Comparison of ENCODE assay signal across 10 cellular contexts in genomic region chr6:2127484-2127911, GRCh38.
DNase-seq lines count a peak whose midpoint lies in the region; ATAC-seq and TF ChIP-seq lines count a peak whose summit lies in the region.
"Had no signal": no experiment of that assay in that cellular context is flagged by ENCODE, and none has a peak within 500 bp of the region (broad histone marks: within the 10 kb centered on the region; RNA-seq: fewer than 3 reads in every experiment).

No MANE protein-coding gene starts in this region.

- no peak overlapping the region for H4K5ac ChIP-seq in H9 (ENCODE audit: insufficient read length, low read depth, low read length)

- no peak overlapping the region for H2BK12ac ChIP-seq in H9 (ENCODE audit: insufficient read length, low read depth, low read length)

- H2BK20ac ChIP-seq in H9 (ENCODE audit: low read depth, low read length, poor library complexity, severe bottlenecking) = no peak overlapping the region

- no peak overlapping the region for H3K23ac ChIP-seq in H9 (ENCODE audit: insufficient read length, low read depth, low read length)

- H3K27ac Mint-ChIP-seq in IgD-negative memory B cell (peak overlapping the region in 1 of 3 donors; percentile 73), H9 (no peak overlapping the region)
- H3K27ac Mint-ChIP-seq in central memory CD8-positive, alpha-beta T cell (ENCODE audit: low read depth) = peak overlapping the region; percentile 82
- H3K27ac Mint-ChIP-seq: nephron had no signal

- no peak overlapping the region for H4K8ac ChIP-seq in H9 (replicated peaks; ENCODE audit: insufficient read length, low read depth, low read length)

- H2BK15ac ChIP-seq in H9 (ENCODE audit: low read depth, low read length) = no peak overlapping the region

- no peaks in the 10 kb centered on the region for H3K9me3 ChIP-seq in H9 (ENCODE audit: control insufficient read depth, low read depth, low read length)

- no peak overlapping the region for H2AK5ac ChIP-seq in H9 (ENCODE audit: insufficient read length, low read length)

- no peak for DNase-seq in central memory CD8-positive, alpha-beta T cell (ENCODE audit: low spot score in 2 of 2)
- DNase-seq in stimulated activated CD4-positive, alpha-beta T cell treated with anti-CD3 and anti-CD28 coated beads, Interleukin-15, amount 100 ng/mL, for 24 hours = peak; percentile 70
- DNase-seq in G401 (ENCODE audit: low spot score) = no peak
- no peak for DNase-seq in NOMO-1 (lab: John Stamatoyannopoulos, UW; ENCODE audit: unreplicated experiment in 2 of 2)
- DNase-seq in NCI-H187 treated with DMSO at 0.1 percent for 48 hours (lab: John Stamatoyannopoulos, UW) = no peak
- DNase-seq in H9 = no peak

- H3K9me3 Mint-ChIP-seq in IgD-negative memory B cell (peaks cover 0 to 3% (median 0%) of the 10 kb centered on the region in 3 donors), H9 (no peaks in the 10 kb centered on the region)
- H3K9me3 Mint-ChIP-seq in central memory CD8-positive, alpha-beta T cell = no peaks in the 10 kb centered on the region
- H3K9me3 Mint-ChIP-seq: nephron had no signal

- H3K14ac ChIP-seq in H9 (ENCODE audit: insufficient read depth, low read length) = no peak overlapping the region

- no peaks in the 10 kb centered on the region for H4K20me1 ChIP-seq in H9 (ENCODE audit: control insufficient read depth, insufficient read depth, insufficient read length)

- H3K23me2 ChIP-seq in H9 (ENCODE audit: insufficient read length, low read depth, low read length, poor library complexity, severe bottlenecking) = no peaks in the 10 kb centered on the region

- no peak overlapping the region for H3K4me2 ChIP-seq in H9 (ENCODE audit: insufficient read depth, insufficient read length, low read length)

- no peak overlapping the region for H3K27ac ChIP-seq in H9 (ENCODE audit: insufficient read length, low read depth, low read length)
- H3K27ac ChIP-seq: VCaP had no signal

- no peak for TF ChIP-seq CTCF in H9 (conservative IDR thresholded peaks at IDR 0.05)

- no peaks in the 10 kb centered on the region for H3K27me3 ChIP-seq in H9 (ENCODE audit: insufficient read depth, low read length)

- H3K4me3 Mint-ChIP-seq in IgD-negative memory B cell = peak overlapping the region in 3 of 4 donors; percentile 32 to 67 (median 64)
- H3K4me3 Mint-ChIP-seq in central memory CD8-positive, alpha-beta T cell = peak overlapping the region; percentile 25
- H3K4me3 Mint-ChIP-seq in H9 = no peak overlapping the region
- H3K4me3 Mint-ChIP-seq: nephron had no signal

- H3K4me1 Mint-ChIP-seq in IgD-negative memory B cell (peaks cover 16 to 20% (median 18%) of the 10 kb centered on the region in 3 donors), H9 (peaks cover 20% of the 10 kb centered on the region in 2 experiments)
- H3K4me1 Mint-ChIP-seq in central memory CD8-positive, alpha-beta T cell = peaks cover 36% of the 10 kb centered on the region

- no peak overlapping the region for H3K4ac ChIP-seq in H9 (ENCODE audit: low read depth, low read length)

- in situ Hi-C loops in G401 (cut with HindIII; ENCODE audit: low sequenced_read_pairs) = no loop called here

- no CpG with 5 or more reads among the region's 12 CpGs for WGBS in H9 (ENCODE audit: extremely low coverage, insufficient read length, low lambda C conversion rate)

- no peak overlapping the region for H2BK5ac ChIP-seq in H9 (ENCODE audit: insufficient read length, low read length)

- H2BK120ac ChIP-seq in H9 (ENCODE audit: low read depth, low read length, poor library complexity, severe bottlenecking) = no peak overlapping the region

- no peak overlapping the region for H3K18ac ChIP-seq in H9 (ENCODE audit: insufficient read length, low read depth, low read length)

- no peaks in the 10 kb centered on the region for H3K79me1 ChIP-seq in H9 (ENCODE audit: insufficient read depth, low read depth, low read length, poor library complexity, severe bottlenecking)

- no peak overlapping the region for H4K91ac ChIP-seq in H9 (ENCODE audit: insufficient read length, low read depth, low read length)

- H3K56ac ChIP-seq in H9 (ENCODE audit: insufficient read length, low read depth, low read length) = no peak overlapping the region

- H3K36me3 Mint-ChIP-seq in IgD-negative memory B cell = peaks cover 3% of the 10 kb centered on the region
- peaks cover 3% of the 10 kb centered on the region for H3K36me3 Mint-ChIP-seq in central memory CD8-positive, alpha-beta T cell (ENCODE audit: insufficient read depth)
- H3K36me3 Mint-ChIP-seq in H9 (ENCODE audit: insufficient read depth in 1 of 3, low read depth in 3 of 3) = peaks cover 0 to 2% (median 0%) of the 10 kb centered on the region in 3 experiments; a peak in 1 of 7 replicates

- no peak overlapping the region for H3K9ac ChIP-seq in H9 (ENCODE audit: extremely low read depth, insufficient read length, low read length)

- no peak overlapping the region for H2AFZ ChIP-seq in H9 (ENCODE audit: low read length)

- no peak overlapping the region for H3T11ph ChIP-seq in H9 (ENCODE audit: low read length)

- H3K27me3 Mint-ChIP-seq in IgD-negative memory B cell (no peaks in the 10 kb centered on the region), H9 (ENCODE audit: low read depth) (no peaks in the 10 kb centered on the region; the same call in 1 of the 2 replicates)
- no peaks in the 10 kb centered on the region for H3K27me3 Mint-ChIP-seq in central memory CD8-positive, alpha-beta T cell

- no peaks in the 10 kb centered on the region; the same call in 1 of the 2 replicates for H3K4me1 ChIP-seq in H9 (ENCODE audit: insufficient read depth, low read length)

- peak; percentile 56 for ATAC-seq in GM18502 (IDR thresholded peaks at IDR 0.05; ENCODE audit: poor library complexity, unreplicated experiment)
- ATAC-seq in central memory CD8-positive, alpha-beta T cell (replicated peaks; ENCODE audit: extremely low read depth, poor library complexity, severe bottlenecking) = peak; percentile 74

- no peaks in the 10 kb centered on the region for H3K79me2 ChIP-seq in H9 (ENCODE audit: insufficient read depth, low read length)

Comparison
In these comparisons a context has a peak if more than half of its experiments do, and no peak if none do; other contexts are left out.
1. H3K4me3 Mint-ChIP-seq: peak in IgD-negative memory B cell (3 of 4) and central memory CD8-positive, alpha-beta T cell (single experiment); none in H9 (0 of 2).